Comparison of ENCODE assay signal across 18 cellular contexts in the genomic region with DNA sequence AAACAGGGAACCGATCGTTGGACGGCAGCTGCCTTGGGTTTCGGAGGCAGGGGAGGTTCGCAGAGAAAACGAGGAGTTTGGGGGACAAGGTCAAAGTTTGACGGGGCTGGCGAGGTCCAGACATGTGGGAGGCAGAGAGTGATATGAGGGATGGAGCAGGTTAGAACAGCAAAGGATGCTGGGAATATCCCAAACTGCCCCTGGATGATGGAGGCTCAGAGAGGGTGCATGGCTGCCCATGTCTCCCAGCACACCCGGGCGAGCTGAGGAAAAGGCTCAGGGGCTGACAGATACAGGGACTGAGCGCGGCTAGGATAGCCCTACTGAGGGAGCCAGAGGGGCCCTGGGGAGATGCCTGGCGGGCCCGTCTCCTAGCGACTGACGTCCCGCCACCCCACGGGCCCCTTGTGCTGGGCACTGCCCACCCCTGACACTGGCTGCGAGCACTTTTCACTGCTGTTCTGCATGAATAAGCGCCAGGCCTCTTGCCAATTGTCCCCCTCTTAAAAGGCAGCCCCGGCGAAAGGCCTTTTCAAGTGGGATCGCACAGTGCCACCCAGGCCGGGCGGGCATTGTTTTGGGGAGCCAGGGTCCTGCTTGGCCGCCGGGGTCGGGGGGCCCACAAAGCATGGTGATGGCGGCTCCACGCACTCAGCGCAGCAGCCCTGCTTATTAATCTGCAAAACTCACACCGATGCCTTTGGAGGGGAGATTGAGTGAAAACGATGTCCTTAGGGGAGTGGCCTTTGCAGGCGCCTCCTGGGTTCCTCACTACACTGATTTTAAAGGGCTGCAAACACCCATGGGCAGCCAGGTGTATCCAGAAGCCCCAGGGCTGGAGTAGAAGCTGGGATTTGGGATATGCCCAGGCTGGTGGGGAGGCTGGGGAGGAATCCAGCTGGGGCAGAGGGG.
"Had no signal": no experiment of that assay in that cellular context is flagged by ENCODE, and none has a peak within 500 bp of the region (broad histone marks: within the 10 kb centered on the region; RNA-seq: fewer than 3 reads in every experiment).

No MANE protein-coding gene starts in this region.

- H3K27ac ChIP-seq: adrenal gland, cardiac muscle cell, dorsolateral prefrontal cortex, gastrocnemius medialis, heart left ventricle, pancreas, upper lobe of left lung had no signal

- H3K4me3 ChIP-seq: adrenal gland, cardiac muscle cell, dorsolateral prefrontal cortex, gastrocnemius medialis, heart left ventricle, lung, pancreas, smooth muscle cell, upper lobe of left lung had no signal

- H3K4me1 ChIP-seq: adrenal gland, gastrocnemius medialis, pancreas, upper lobe of left lung had no signal

- DNase-seq: activated CD4-positive, alpha-beta T cell treated with anti-CD3 and anti-CD28 coated beads, Interleukin-2, amount 10 ng/mL, durations not matched to agents 24 days and 14 days; activated CD4-positive, CD25-positive, alpha-beta regulatory T cell; activated CD8-positive, alpha-beta memory T cell treated with anti-CD3 and anti-CD28 coated beads, Interleukin-2, amount 50 U/mL, for 4 hours; activated CD8-positive, alpha-beta T cell treated with anti-CD3 and anti-CD28 coated beads, Interleukin-2, amount 10 ng/mL, durations not matched to agents 7 days and 5 days; activated naive CD4-positive, alpha-beta T cell treated with anti-CD3 and anti-CD28 coated beads for 36 hours; adrenal gland; endodermal cell; erythroblast; gastrocnemius medialis; heart left ventricle; immature natural killer cell; midbrain had no signal

- H3K27me3 ChIP-seq: adrenal gland, cardiac muscle cell, gastrocnemius medialis, heart left ventricle, pancreas, upper lobe of left lung had no signal

- ATAC-seq: activated CD8-positive, alpha-beta T cell treated with anti-CD3 and anti-CD28 coated beads, Interleukin-2, amount 10 ng/mL, durations not matched to agents 7 days and 5 days; gastrocnemius medialis; heart left ventricle; pancreas had no signal

- H3K9me3 ChIP-seq: pancreas had no signal

- H3K36me3 ChIP-seq: adrenal gland, cardiac muscle cell, gastrocnemius medialis, heart left ventricle, pancreas, upper lobe of left lung had no signal
